ENCODE assay signal across 12 cellular contexts in the genomic region with DNA sequence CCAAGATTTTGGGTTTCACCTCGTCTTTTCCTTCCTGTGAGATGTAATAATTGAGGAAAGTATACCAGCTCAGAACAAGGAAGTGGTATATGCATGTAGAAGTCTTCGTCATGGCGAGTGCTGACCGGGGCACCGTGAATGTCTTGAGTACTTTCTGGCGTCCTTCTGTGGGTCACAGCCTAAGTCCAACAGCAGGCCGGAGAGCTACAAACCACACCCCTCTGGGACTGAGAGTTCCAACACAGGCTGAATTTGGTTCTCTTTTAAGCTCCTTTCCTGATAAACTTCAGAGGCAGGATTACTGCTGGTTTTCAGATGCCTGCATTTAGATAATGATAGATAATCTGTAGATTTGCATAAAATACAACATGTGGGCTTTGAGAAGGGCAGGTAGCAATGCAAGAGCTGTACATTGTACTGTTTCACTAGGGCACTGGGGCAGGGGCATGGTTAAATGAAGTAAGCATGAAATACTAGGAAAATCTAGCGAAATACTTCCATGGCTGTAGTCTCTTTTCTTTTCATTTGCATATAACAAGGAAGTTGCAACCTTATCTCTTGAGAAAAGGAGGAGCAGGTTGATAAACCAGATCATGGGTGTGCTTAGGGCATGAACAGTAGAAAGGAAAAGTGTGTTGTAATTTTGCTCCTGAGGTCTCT. TPM values are rescaled to one million over a fixed set of nuclear protein-coding genes. Genes with fewer than 3 reads are reported as not detected.
DNase-seq lines count a peak whose midpoint lies in the region; ATAC-seq and TF ChIP-seq lines count a peak whose summit lies in the region.
"Had no signal": no experiment of that assay in that cellular context is flagged by ENCODE, and none has a peak within 500 bp of the region (broad histone marks: within the 10 kb centered on the region; RNA-seq: fewer than 3 reads in every experiment).

A gene with protein sequence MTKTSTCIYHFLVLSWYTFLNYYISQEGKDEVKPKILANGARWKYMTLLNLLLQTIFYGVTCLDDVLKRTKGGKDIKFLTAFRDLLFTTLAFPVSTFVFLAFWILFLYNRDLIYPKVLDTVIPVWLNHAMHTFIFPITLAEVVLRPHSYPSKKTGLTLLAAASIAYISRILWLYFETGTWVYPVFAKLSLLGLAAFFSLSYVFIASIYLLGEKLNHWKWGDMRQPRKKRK (minus strand): TSS at position 156 of the 660 bp plus-strand sequence. CDS start 44 bp downstream, at position 112.

- H3K27ac ChIP-seq in CD4-positive, CD25-positive, alpha-beta regulatory T cell (ENCODE audit: insufficient read depth, low read length, poor library complexity, severe bottlenecking): no peak within 1 kb of the TSS
- H3K27ac ChIP-seq in endodermal cell (ENCODE audit: low read depth, low read length) (no peak within 1 kb of the TSS), neural progenitor cell (no peak within 1 kb of the TSS)
- H3K27ac ChIP-seq: cardiac muscle cell, esophagus muscularis mucosa had no signal

- WGBS in endodermal cell (ENCODE audit: insufficient coverage in 1 of 2, insufficient read length in 1 of 2), 2 experiments: 86 to 98% methylated on average over 8 of the region's 8 CpGs

- DNase-seq in CD4-positive, CD25-positive, alpha-beta regulatory T cell: no peak
- DNase-seq in NB4 (ENCODE audit: low read depth) (peak; percentile 57), endodermal cell (no peak), neural progenitor cell (ENCODE audit: low spot score) (no peak), NCI-H1092 treated with DMSO at 0.1 percent for 48 hours (lab: John Stamatoyannopoulos, UW) (no peak), NCI-H1436 (lab: John Stamatoyannopoulos, UW) (no peak)
- DNase-seq: activated T-cell treated with anti-CD3 and anti-CD28 coated beads, Interleukin-2, amount 50 U/mL, for 1 hour; NCI-H1092 had no signal

- no peaks in the 10 kb centered on the region for H3K36me3 ChIP-seq in CD4-positive, CD25-positive, alpha-beta regulatory T cell (ENCODE audit: control insufficient read depth, insufficient read depth, low read length)
- no peaks in the 10 kb centered on the region for H3K36me3 ChIP-seq in endodermal cell (ENCODE audit: control insufficient read depth, insufficient read depth, low read length)
- peaks cover 4% of the 10 kb centered on the region for H3K36me3 ChIP-seq in neural progenitor cell
- H3K36me3 ChIP-seq: cardiac muscle cell, esophagus muscularis mucosa had no signal

- H3K9me3 Mint-ChIP-seq in CD4-positive, CD25-positive, alpha-beta regulatory T cell: no peaks in the 10 kb centered on the region
- H3K9me3 Mint-ChIP-seq in endodermal cell (no peaks in the 10 kb centered on the region), neural progenitor cell (peaks cover 8% of the 10 kb centered on the region)

- H3K4me3 ChIP-seq in CD4-positive, CD25-positive, alpha-beta regulatory T cell (ENCODE audit: low read depth, low read length): no peak within 1 kb of the TSS
- no peak within 1 kb of the TSS for H3K4me3 ChIP-seq in NB4 (ENCODE audit: low read depth, low read length)
- no peak within 1 kb of the TSS for H3K4me3 ChIP-seq in endodermal cell (ENCODE audit: low read length)
- no peak within 1 kb of the TSS for H3K4me3 ChIP-seq in neural progenitor cell
- H3K4me3 ChIP-seq: cardiac muscle cell, esophagus muscularis mucosa had no signal

- H3K27ac Mint-ChIP-seq in CD4-positive, CD25-positive, alpha-beta regulatory T cell: no peak within 1 kb of the TSS
- peak within 1 kb of the TSS; percentile 56 for H3K27ac Mint-ChIP-seq in endodermal cell
- peak within 1 kb of the TSS; percentile 39 for H3K27ac Mint-ChIP-seq in neural progenitor cell

- no peak within 1 kb of the TSS for H3K9ac ChIP-seq in endodermal cell (ENCODE audit: extremely low read depth, low read length, poor library complexity, severe bottlenecking)
- H3K9ac ChIP-seq in neural progenitor cell: no peak within 1 kb of the TSS

- H3K4me3 Mint-ChIP-seq in CD4-positive, CD25-positive, alpha-beta regulatory T cell: no peak within 1 kb of the TSS
- H3K4me3 Mint-ChIP-seq in endodermal cell: no peak within 1 kb of the TSS
- H3K4me3 Mint-ChIP-seq in neural progenitor cell: no peak within 1 kb of the TSS

- no peaks in the 10 kb centered on the region for H3K36me3 Mint-ChIP-seq in CD4-positive, CD25-positive, alpha-beta regulatory T cell
- no peaks in the 10 kb centered on the region for H3K36me3 Mint-ChIP-seq in endodermal cell (ENCODE audit: low read depth)
- peaks cover 2% of the 10 kb centered on the region for H3K36me3 Mint-ChIP-seq in neural progenitor cell

- H3K4me1 Mint-ChIP-seq in CD4-positive, CD25-positive, alpha-beta regulatory T cell: peaks cover 0 to 8% (median 2%) of the 10 kb centered on the region in 4 donors
- H3K4me1 Mint-ChIP-seq in endodermal cell (peaks cover 45% of the 10 kb centered on the region), neural progenitor cell (peaks cover 32% of the 10 kb centered on the region)

- no peaks in the 10 kb centered on the region for H3K9me3 ChIP-seq in CD4-positive, CD25-positive, alpha-beta regulatory T cell (ENCODE audit: control insufficient read depth in 2 of 2, low read length in 2 of 2)
- H3K9me3 ChIP-seq in endodermal cell (ENCODE audit: control insufficient read depth, low read length) (no peaks in the 10 kb centered on the region), neural progenitor cell (ENCODE audit: low read depth) (no peaks in the 10 kb centered on the region)
- H3K9me3 ChIP-seq: esophagus muscularis mucosa had no signal

- no peak for ATAC-seq in CD4-positive, CD25-positive, alpha-beta regulatory T cell (ENCODE audit: low read depth in 2 of 2)
- ATAC-seq in HG03095 (IDR thresholded peaks at IDR 0.05; ENCODE audit: unreplicated experiment) (no peak), GM21360 (IDR thresholded peaks at IDR 0.05; ENCODE audit: unreplicated experiment) (no peak)

- H2AFZ ChIP-seq in neural progenitor cell (replicated peaks): no peak within 1 kb of the TSS

- H3F3A ChIP-seq in neural progenitor cell (ENCODE audit: low read depth): peaks cover 15% of the 10 kb centered on the region

- H3K4me1 ChIP-seq in CD4-positive, CD25-positive, alpha-beta regulatory T cell (ENCODE audit: control insufficient read depth, insufficient read depth, low read length, poor library complexity, severe bottlenecking): no peaks in the 10 kb centered on the region
- peaks cover 18% of the 10 kb centered on the region for H3K4me1 ChIP-seq in endodermal cell (ENCODE audit: control insufficient read depth, insufficient read depth, low read length)
- H3K4me1 ChIP-seq in neural progenitor cell: peaks cover 23% of the 10 kb centered on the region

- no peaks in the 10 kb centered on the region for H3K79me2 ChIP-seq in neural progenitor cell (ENCODE audit: low read depth)

- no peaks in the 10 kb centered on the region for H4K20me1 ChIP-seq in neural progenitor cell (ENCODE audit: low read depth)

- no peaks in the 10 kb centered on the region for H3K27me3 Mint-ChIP-seq in CD4-positive, CD25-positive, alpha-beta regulatory T cell
- H3K27me3 Mint-ChIP-seq in endodermal cell (ENCODE audit: insufficient read depth) (peaks cover 4% of the 10 kb centered on the region), neural progenitor cell (ENCODE audit: insufficient read depth, low read depth) (peaks cover 2% of the 10 kb centered on the region)

- peak within 1 kb of the TSS; percentile 9 for H3K4me2 ChIP-seq in neural progenitor cell

- TF ChIP-seq POLR2A in NB4 (IDR thresholded peaks at IDR 0.05; ENCODE audit: extremely low read depth, insufficient read length): no peak

- no peaks in the 10 kb centered on the region for H3K27me3 ChIP-seq in CD4-positive, CD25-positive, alpha-beta regulatory T cell (ENCODE audit: control insufficient read depth, insufficient read depth, low read length)
- H3K27me3 ChIP-seq in endodermal cell (ENCODE audit: control insufficient read depth, insufficient read depth, low read length, poor library complexity, severe bottlenecking): no peaks in the 10 kb centered on the region
- H3K27me3 ChIP-seq in neural progenitor cell: no peaks in the 10 kb centered on the region
- H3K27me3 ChIP-seq: cardiac muscle cell, esophagus muscularis mucosa had no signal

- no peak for TF ChIP-seq CTCF in NB4 (IDR thresholded peaks at IDR 0.05; ENCODE audit: low read depth, low read length)
- TF ChIP-seq CTCF in endodermal cell (conservative IDR thresholded peaks at IDR 0.05): no peak
- TF ChIP-seq CTCF in neural progenitor cell (IDR thresholded peaks at IDR 0.05): no peak

RNA-seq across cellular contexts. Expression of the gene that starts here (rescaled TPM):
- total RNA-seq in CD4-positive, CD25-positive, alpha-beta regulatory T cell: 40.9 TPM
- 10 to 100 TPM; 27.3 to 41.7 (median 39.4) TPM for polyA plus RNA-seq in CD4-positive, CD25-positive, alpha-beta regulatory T cell
- under 1 TPM; 0.20 to 0.29 TPM for total RNA-seq in endodermal cell
- polyA plus RNA-seq in endodermal cell (2013, experiment 1 of 2): 0.43 TPM
- polyA plus RNA-seq in endodermal cell (2013, experiment 2 of 2): 0.58 TPM
- total RNA-seq in neural progenitor cell (ENCODE audit: low replicate concordance): not detected in 2 replicates
- total RNA-seq: cardiac muscle cell had no signal
- polyA plus RNA-seq: cardiac muscle cell had no signal

Comparison
In these comparisons a context has a peak if more than half of its experiments do, and no peak if none do; other contexts are left out.
1. RNA of the gene that starts here (total RNA-seq): 40.9 TPM in CD4-positive, CD25-positive, alpha-beta regulatory T cell (single experiment); 0.20 to 0.29 TPM in endodermal cell and not detected in neural progenitor cell; every median in the first group is over 10 times any median in the second.
2. H3K27ac Mint-ChIP-seq: peak in endodermal cell (single experiment) and neural progenitor cell (single experiment); none in CD4-positive, CD25-positive, alpha-beta regulatory T cell (0 of 3).